ENCODE assay signal across 1 cellular context in genomic region chr11:106424111-106424510, GRCh38.
TF ChIP-seq lines count a peak whose summit lies in the region.

No MANE protein-coding gene starts in this region.

TF ChIP-seq in SK-N-SH treated with all-trans-retinoic acid at 6 μM for 48 hours, 23 proteins besides CTCF, POLR2A, EP300 and RAD21 (continued from another document):
- no peak for TF ChIP-seq ZC3H10 (CRISPR knock-in tag; IDR thresholded peaks at IDR 0.05)
- no peak for TF ChIP-seq RARB (CRISPR knock-in tag; IDR thresholded peaks at IDR 0.05)
- no peak for TF ChIP-seq BACH2 (CRISPR knock-in tag; IDR thresholded peaks at IDR 0.05; ENCODE audit: borderline replicate concordance)
- no peak for TF ChIP-seq ESRRG (CRISPR knock-in tag; IDR thresholded peaks at IDR 0.05)
